In genomic region chr16:88650749-88651275, GRCh38 we compare ENCODE assay signal across 8 cellular contexts. TPM values are rescaled to one million over a fixed set of nuclear protein-coding genes. Genes with fewer than 3 reads are reported as not detected.
DNase-seq lines count a peak whose midpoint lies in the region; FAIRE-seq and TF ChIP-seq lines count a peak whose summit lies in the region.

Gene CYBA, minus strand, starts transcription at chr16:88651053. Its CDS starts 40 bp downstream, at chr16:88651013.

- no peaks in the 10 kb centered on the region for H3K9me3 Mint-ChIP-seq in endothelial cell (ENCODE audit: unreplicated experiment)

- H3K27ac Mint-ChIP-seq in endothelial cell (ENCODE audit: unreplicated experiment) = no peak within 1 kb of the TSS

- peak within 1 kb of the TSS; percentile 92 for H3K4me3 Mint-ChIP-seq in endothelial cell (ENCODE audit: unreplicated experiment)

- peaks cover 7% of the 10 kb centered on the region for H3K27me3 Mint-ChIP-seq in endothelial cell (ENCODE audit: unreplicated experiment)

- no peaks in the 10 kb centered on the region for H3K36me3 Mint-ChIP-seq in endothelial cell (ENCODE audit: low read depth, unreplicated experiment)

- FAIRE-seq in GM12891 (lab: Jason Lieb, UNC) = no peak

- H3K4me3 ChIP-seq in NB4 (ENCODE audit: low read depth, low read length) = peak within 1 kb of the TSS; percentile 84

- no peak for TF ChIP-seq CTCF in NB4 (IDR thresholded peaks at IDR 0.05; ENCODE audit: low read depth, low read length)
- TF ChIP-seq CTCF in endothelial cell (IDR thresholded peaks at IDR 0.05; ENCODE audit: unreplicated experiment) = no peak

- CTCF ChIA-PET in HEK293T (lab: Yijun Ruan, JAX) = no interaction called here
- CTCF ChIA-PET in activated CD8-positive, alpha-beta memory T cell treated with anti-CD3 and anti-CD28 coated beads for 36 hours (lab: Charles Lee) = no interaction called here

- H3K4me1 Mint-ChIP-seq in endothelial cell (ENCODE audit: unreplicated experiment) = peaks cover 5% of the 10 kb centered on the region

- DNase-seq in GM12891 (ENCODE audit: insufficient read length, low spot score) = peak; percentile 99
- peak; percentile 61 for DNase-seq in HEK293T (ENCODE audit: extremely low spot score)
- DNase-seq in NB4 (ENCODE audit: low read depth) = peak; percentile 92
- peak; percentile 49 for DNase-seq in endothelial cell (ENCODE audit: low spot score)
- peak; percentile 74 for DNase-seq in mucosa of gallbladder (ENCODE audit: low spot score)
- DNase-seq in stimulated activated CD8-positive, alpha-beta memory T cell treated with anti-CD3 and anti-CD28 coated beads, Interleukin-7, amount 100 ng/mL, for 1 hour (ENCODE audit: low read depth in 2 of 2) = peak; percentile 53 to 65
- no peak for DNase-seq in NCI-H1092 (lab: John Stamatoyannopoulos, UW)

- POLR2A ChIA-PET in HEK293T (lab: Yijun Ruan, JAX) = interaction anchor here (1.0 kb wide), 1 partner anchor 12 kb away, joined by 4 read pairs; the partner anchor contains the start of gene MVD
- POLR2A ChIA-PET in activated CD8-positive, alpha-beta memory T cell treated with anti-CD3 and anti-CD28 coated beads for 36 hours (lab: Charles Lee) = interaction anchor here (0.9 to 2.6 kb wide), 4 partner anchors 11 to 79 kb away, joined by 3 to 8 read pairs (median 4); partner anchors contain the start of gene IL17C

- TF ChIP-seq POLR2A in GM12891 (IDR thresholded peaks at IDR 0.05; ENCODE audit: low read depth, low read length) (peak; percentile 93), NB4 (IDR thresholded peaks at IDR 0.05; ENCODE audit: extremely low read depth, insufficient read length) (peak; percentile 74)

TF ChIP-seq in GM12891, 5 proteins besides CTCF, POLR2A, EP300 and RAD21:
- TF ChIP-seq POU2F2 (IDR thresholded peaks at IDR 0.05; ENCODE audit: low read depth, low read length) (peak; percentile 73; the same call in 1 of the 2 replicates), POLR2AphosphoS5 (IDR thresholded peaks at IDR 0.05; ENCODE audit: low read depth, low read length) (peak; percentile 95), TAF1 (IDR thresholded peaks at IDR 0.05; ENCODE audit: low read depth, low read length) (peak; percentile 92), SPI1 (IDR thresholded peaks at IDR 0.05; ENCODE audit: low read depth, low read length) (no peak; the same call in 1 of the 2 replicates), PAX5 (IDR thresholded peaks at IDR 0.05; ENCODE audit: insufficient read depth, low read length, severe bottlenecking) (no peak)

TF ChIP-seq in HEK293T, 16 proteins besides CTCF, POLR2A, EP300 and RAD21:
- TF ChIP-seq TARDBP (IDR thresholded peaks at IDR 0.05) (no peak), LEF1 (IDR thresholded peaks at IDR 0.05; ENCODE audit: borderline replicate concordance) (no peak), FOXM1 (IDR thresholded peaks at IDR 0.05; ENCODE audit: borderline replicate concordance) (no peak), SUZ12 (IDR thresholded peaks at IDR 0.05) (no peak), ZNF384 (IDR thresholded peaks at IDR 0.05) (no peak), FOXA1 (IDR thresholded peaks at IDR 0.05) (no peak), L3MBTL2 (conservative IDR thresholded peaks at IDR 0.05) (no peak), NFRKB (IDR thresholded peaks at IDR 0.05) (no peak), HDGF (IDR thresholded peaks at IDR 0.05; ENCODE audit: borderline replicate concordance) (no peak), ARNT (IDR thresholded peaks at IDR 0.05) (no peak), FOXK2 (IDR thresholded peaks at IDR 0.05) (no peak), ELF4 (IDR thresholded peaks at IDR 0.05) (no peak)
- TF ChIP-seq, protein P1, sequence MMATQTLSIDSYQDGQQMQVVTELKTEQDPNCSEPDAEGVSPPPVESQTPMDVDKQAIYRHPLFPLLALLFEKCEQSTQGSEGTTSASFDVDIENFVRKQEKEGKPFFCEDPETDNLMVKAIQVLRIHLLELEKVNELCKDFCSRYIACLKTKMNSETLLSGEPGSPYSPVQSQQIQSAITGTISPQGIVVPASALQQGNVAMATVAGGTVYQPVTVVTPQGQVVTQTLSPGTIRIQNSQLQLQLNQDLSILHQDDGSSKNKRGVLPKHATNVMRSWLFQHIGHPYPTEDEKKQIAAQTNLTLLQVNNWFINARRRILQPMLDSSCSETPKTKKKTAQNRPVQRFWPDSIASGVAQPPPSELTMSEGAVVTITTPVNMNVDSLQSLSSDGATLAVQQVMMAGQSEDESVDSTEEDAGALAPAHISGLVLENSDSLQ (IDR thresholded peaks at IDR 0.05) = no peak

RNA-seq across cellular contexts. Expression of gene CYBA, which starts in this region (rescaled TPM):
- 416 TPM for polyA plus RNA-seq in GM12891 (2012; ENCODE audit: low read depth, missing spikeins)
- total RNA-seq in activated CD8-positive, alpha-beta memory T cell treated with anti-CD3 and anti-CD28 coated beads for 36 hours = 100 to 1,000 TPM; 227 to 229 TPM
- 140 TPM for total RNA-seq in endothelial cell (ENCODE audit: unreplicated experiment)
- total RNA-seq in mucosa of gallbladder = 271 TPM
